1 cellular context compared by ENCODE assay signal in genomic region chr13:99559560-99559959, GRCh38.
TF ChIP-seq lines count a peak whose summit lies in the region.

No MANE protein-coding gene starts in this region.

TF ChIP-seq in HepG2, 621 proteins besides CTCF, POLR2A, EP300 and RAD21 (continued from another document and continues in another):
- no peak for TF ChIP-seq ZNF326 (CRISPR knock-in tag; IDR thresholded peaks at IDR 0.05; ENCODE audit: borderline replicate concordance)
- no peak for TF ChIP-seq ASH2L (IDR thresholded peaks at IDR 0.05; ENCODE audit: insufficient read length, low read depth, low read length)
- TF ChIP-seq NBN (conservative IDR thresholded peaks at IDR 0.05) = no peak
- TF ChIP-seq FOSL2 (CRISPR knock-in tag; IDR thresholded peaks at IDR 0.05) = peak; percentile 67
- no peak for TF ChIP-seq ZFP82 (CRISPR knock-in tag; IDR thresholded peaks at IDR 0.05; ENCODE audit: borderline replicate concordance)
- TF ChIP-seq ZNF773 (CRISPR knock-in tag; IDR thresholded peaks at IDR 0.05; ENCODE audit: borderline replicate concordance) = no peak
- no peak for TF ChIP-seq TEAD2 (CRISPR knock-in tag; IDR thresholded peaks at IDR 0.05)
- TF ChIP-seq MNT (IDR thresholded peaks at IDR 0.05) = peak; percentile 9; the same call in 1 of the 2 replicates
- TF ChIP-seq SUZ12 (IDR thresholded peaks at IDR 0.05; ENCODE audit: low read depth, low read length) = no peak
- TF ChIP-seq ZBTB2 (CRISPR knock-in tag; IDR thresholded peaks at IDR 0.05; ENCODE audit: low read depth) = no peak
- TF ChIP-seq FOXC1 (CRISPR knock-in tag; IDR thresholded peaks at IDR 0.05; ENCODE audit: borderline replicate concordance) = no peak
- TF ChIP-seq ZXDC (CRISPR knock-in tag; IDR thresholded peaks at IDR 0.05) = no peak
- TF ChIP-seq SALL1 (CRISPR knock-in tag; IDR thresholded peaks at IDR 0.05) = peak; percentile 74; the same call in 1 of the 2 replicates
- no peak for TF ChIP-seq ZNF207 (IDR thresholded peaks at IDR 0.05; ENCODE audit: borderline replicate concordance)
- no peak for TF ChIP-seq ZNF775 (CRISPR knock-in tag; IDR thresholded peaks at IDR 0.05; ENCODE audit: borderline replicate concordance)
- TF ChIP-seq CBFB (CRISPR knock-in tag; IDR thresholded peaks at IDR 0.05) = peak; percentile 94
- no peak for TF ChIP-seq ZNF234 (CRISPR knock-in tag; conservative IDR thresholded peaks at IDR 0.05)
- no peak for TF ChIP-seq HNRNPH1 (optimal IDR thresholded peaks at IDR 0.05; ENCODE audit: low read depth, low read length)
- TF ChIP-seq KDM6A (CRISPR knock-in tag; IDR thresholded peaks at IDR 0.05; ENCODE audit: low read depth) = 0 out of 2 replicates have a peak, but pooled peaks have one; percentile 45
- TF ChIP-seq ZGPAT (CRISPR knock-in tag; IDR thresholded peaks at IDR 0.05) = peak; percentile 38; the same call in 1 of the 2 replicates
- no peak for TF ChIP-seq ZNF329 (CRISPR knock-in tag; IDR thresholded peaks at IDR 0.05; ENCODE audit: low read depth)
- TF ChIP-seq ZHX1 (CRISPR knock-in tag; IDR thresholded peaks at IDR 0.05; ENCODE audit: low read depth) = no peak
- TF ChIP-seq SRSF4 (IDR thresholded peaks at IDR 0.05; ENCODE audit: low read depth, low read length, poor library complexity, severe bottlenecking) = no peak
- TF ChIP-seq SP2 (CRISPR knock-in tag; IDR thresholded peaks at IDR 0.05) = no peak
- no peak for TF ChIP-seq ZNF501 (CRISPR knock-in tag; IDR thresholded peaks at IDR 0.05)
- TF ChIP-seq ZNF605 (CRISPR knock-in tag; IDR thresholded peaks at IDR 0.05) = no peak
- no peak for TF ChIP-seq NFYC (CRISPR knock-in tag; IDR thresholded peaks at IDR 0.05)
- no peak for TF ChIP-seq ZFX (CRISPR knock-in tag; IDR thresholded peaks at IDR 0.05; ENCODE audit: low read depth)
- no peak for TF ChIP-seq SP1 (IDR thresholded peaks at IDR 0.05)
- 0 out of 2 replicates have a peak, but pooled peaks have one; percentile 25 for TF ChIP-seq SP1 (CRISPR knock-in tag; IDR thresholded peaks at IDR 0.05)
- no peak for TF ChIP-seq CBX2 (IDR thresholded peaks at IDR 0.05; ENCODE audit: low read depth, low read length)
- no peak for TF ChIP-seq CBX2 (CRISPR knock-in tag; IDR thresholded peaks at IDR 0.05; ENCODE audit: low read depth)
- TF ChIP-seq AKNA (CRISPR knock-in tag; IDR thresholded peaks at IDR 0.05; ENCODE audit: borderline replicate concordance) = no peak
- no peak for TF ChIP-seq PREB (CRISPR knock-in tag; IDR thresholded peaks at IDR 0.05)
- TF ChIP-seq ZNF317 (CRISPR knock-in tag; IDR thresholded peaks at IDR 0.05) = no peak
- TF ChIP-seq CHD2 (IDR thresholded peaks at IDR 0.05; ENCODE audit: low read depth, low read length) = no peak
- TF ChIP-seq ZMAT3 (CRISPR knock-in tag; conservative IDR thresholded peaks at IDR 0.05) = no peak
- no peak for TF ChIP-seq SSRP1 (CRISPR knock-in tag; IDR thresholded peaks at IDR 0.05)
- TF ChIP-seq ZNF776 (CRISPR knock-in tag; IDR thresholded peaks at IDR 0.05) = no peak
- 0 out of 2 replicates have a peak, but pooled peaks have one; percentile 19 for TF ChIP-seq PHF21A (CRISPR knock-in tag; IDR thresholded peaks at IDR 0.05)
- TF ChIP-seq REST (IDR thresholded peaks at IDR 0.05; ENCODE audit: borderline replicate concordance in 1 of 2, low read depth in 1 of 2, low read length in 2 of 2) = no peak
